In the genomic region with DNA sequence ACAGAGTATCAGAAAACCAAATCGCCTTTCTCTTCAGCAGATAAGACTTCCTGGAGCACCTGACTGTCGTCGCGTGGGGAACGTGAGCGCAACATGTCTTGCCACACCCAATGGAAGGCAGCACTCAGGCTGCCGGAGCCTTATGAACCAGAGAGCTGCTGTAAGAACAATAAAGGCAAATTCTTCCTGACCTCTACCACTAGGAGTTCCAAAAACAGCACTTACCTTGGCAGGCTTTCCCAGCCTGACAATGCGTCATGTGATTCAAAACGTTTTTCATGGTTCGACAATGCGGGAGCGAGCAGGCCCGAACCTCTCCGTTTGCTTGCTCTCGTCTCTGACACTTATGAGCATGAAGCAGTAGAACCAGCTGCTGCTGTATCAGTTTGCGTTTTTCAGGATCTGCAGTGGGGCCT, we compare ENCODE assay signal across 9 cellular contexts.
DNase-seq lines count a peak whose midpoint lies in the region; ATAC-seq and TF ChIP-seq lines count a peak whose summit lies in the region.
"Had no signal": no experiment of that assay in that cellular context is flagged by ENCODE, and none has a peak within 500 bp of the region (broad histone marks: within the 10 kb centered on the region; RNA-seq: fewer than 3 reads in every experiment).

No MANE protein-coding gene starts in this region.

- peak overlapping the region in 1 of 10 donors; percentile 18 for H3K4me3 ChIP-seq in heart right ventricle
- H3K4me3 ChIP-seq in MG63: no peak overlapping the region

- peaks cover 0 to 52% (median 37%) of the 10 kb centered on the region in 9 donors for H3K36me3 ChIP-seq in heart right ventricle
- peaks cover 46% of the 10 kb centered on the region for H3K36me3 ChIP-seq in MG63

- H3K4me1 ChIP-seq in heart right ventricle: peaks cover 10 to 66% (median 55%) of the 10 kb centered on the region in 9 donors

- peak in 7 of 9 donors; percentile 17 to 58 (median 39) for TF ChIP-seq CTCF in heart right ventricle (IDR thresholded peaks at IDR 0.05)

- WGBS in heart right ventricle, 2 donors: 31 to 36% methylated on average over 16 of the region's 16 CpGs

- intact Hi-C loops in heart right ventricle (cut with DNase I): no loop called here

- H3K9me3 ChIP-seq in heart right ventricle (no peaks in the 10 kb centered on the region), MG63 (no peaks in the 10 kb centered on the region)

- in situ Hi-C loops in G401 (cut with HindIII; ENCODE audit: low sequenced_read_pairs): no loop called here

- peak overlapping the region in 9 of 10 donors; percentile 24 to 75 (median 52) for H3K27ac ChIP-seq in heart right ventricle

- H3K27me3 ChIP-seq in heart right ventricle: no peaks in the 10 kb centered on the region
- H3K27me3 ChIP-seq in MG63: no peaks in the 10 kb centered on the region; the same call in 1 of the 2 replicates

- DNase-seq in G401 (ENCODE audit: low spot score): peak; percentile 57
- DNase-seq in central memory CD4-positive, alpha-beta T cell: peak; percentile 7
- DNase-seq in heart right ventricle: peak in 1 of 2 donors; percentile 71
- peak; percentile 56 for DNase-seq in pulmonary artery endothelial cell (ENCODE audit: low read depth, low spot score)
- no peak for DNase-seq in NCI-H345 treated with DMSO at 0.1 percent for 48 hours (lab: John Stamatoyannopoulos, UW; ENCODE audit: unreplicated experiment)
- no peak for DNase-seq in NOMO-1 treated with DMSO at 0.1 percent for 48 hours (lab: John Stamatoyannopoulos, UW; ENCODE audit: unreplicated experiment)
- DNase-seq in MG63: no peak
- DNase-seq: T-cell had no signal

- peak; percentile 81 to 91 (median 86) for ATAC-seq in heart right ventricle
- ATAC-seq in HG03520 (IDR thresholded peaks at IDR 0.05; ENCODE audit: unreplicated experiment): no peak

Comparison
In these comparisons a context has a peak if more than half of its experiments do, and no peak if none do; other contexts are left out.
1. DNase-seq: peak in G401 (single experiment), central memory CD4-positive, alpha-beta T cell (single experiment) and pulmonary artery endothelial cell (single experiment); none in NCI-H345 treated with DMSO at 0.1 percent for 48 hours (single experiment), NOMO-1 treated with DMSO at 0.1 percent for 48 hours (single experiment) and MG63 (single experiment).